Comparison of ENCODE assay signal across 20 cellular contexts in genomic region chr3:187242435-187242834, GRCh38. TPM values are rescaled to one million over a fixed set of nuclear protein-coding genes. Genes with fewer than 3 reads are reported as not detected.
"Had no signal": no experiment of that assay in that cellular context is flagged by ENCODE, and none has a peak within 500 bp of the region (broad histone marks: within the 10 kb centered on the region; RNA-seq: fewer than 3 reads in every experiment).

No MANE protein-coding gene starts in this region.

- H3K4me3 ChIP-seq: coronary artery, heart right ventricle, right lobe of liver, smooth muscle cell, testis had no signal

- H3K36me3 ChIP-seq: neutrophil had no signal

- H3K9ac ChIP-seq: parathyroid adenoma had no signal

- H3K9me3 ChIP-seq: heart right ventricle, neutrophil, right lobe of liver, testis had no signal

- H3K4me2 ChIP-seq: smooth muscle cell had no signal

- H3K4me1 ChIP-seq: parathyroid adenoma, right lobe of liver, testis had no signal

- DNase-seq: activated CD4-positive, alpha-beta memory T cell treated with anti-CD3 and anti-CD28 coated beads, Interleukin-2, amount 10 ng/mL, durations not matched to agents 7 days and 5 days; activated CD4-positive, alpha-beta T cell treated with anti-CD3 and anti-CD28 coated beads for 48 hours; activated CD4-positive, CD25-positive, alpha-beta regulatory T cell; activated CD8-positive, alpha-beta memory T cell treated with anti-CD3 and anti-CD28 coated beads, Interleukin-2, amount 10 ng/mL, durations not matched to agents 7 days and 5 days; amygdala; heart right ventricle; immature natural killer cell; naive thymus-derived CD8-positive, alpha-beta T cell; right lobe of liver; stimulated activated CD4-positive, alpha-beta T cell treated with anti-CD3 and anti-CD28 coated beads, Interleukin-4, amount 100 ng/mL, for 24 hours; T-helper 1 cell; T1000; testis had no signal

- H2AFZ ChIP-seq: parathyroid adenoma had no signal

- H3K27me3 ChIP-seq: heart right ventricle, neutrophil, right lobe of liver, testis had no signal

- ATAC-seq: activated CD8-positive, alpha-beta memory T cell treated with anti-CD3 and anti-CD28 coated beads, Interleukin-2, amount 10 ng/mL, durations not matched to agents 7 days and 5 days; heart right ventricle; naive thymus-derived CD8-positive, alpha-beta T cell; stimulated activated memory B cell treated with anti-CD40 and anti-IgM and Interleukin-4, amounts not matched to agents 10 μg/mL and 1 μg/mL and 100 μg/mL, for 72 hours had no signal

- H3K27ac ChIP-seq: coronary artery, heart right ventricle, neutrophil, parathyroid adenoma, right lobe of liver, testis had no signal

RNA-seq across cellular contexts. Expression of gene RTP1, which starts 45.1 kb away (rescaled TPM):
- total RNA-seq: activated CD4-positive, alpha-beta memory T cell treated with anti-CD3 and anti-CD28 coated beads, Interleukin-2, amount 10 ng/mL, durations not matched to agents 7 days and 5 days; activated CD8-positive, alpha-beta memory T cell treated with anti-CD3 and anti-CD28 coated beads, Interleukin-2, amount 10 ng/mL, durations not matched to agents 7 days and 5 days; lower leg skin; mesenteric fat pad; naive thymus-derived CD8-positive, alpha-beta T cell; right lobe of liver; smooth muscle cell had no signal
- polyA plus RNA-seq: heart right ventricle; immature natural killer cell; naive thymus-derived CD8-positive, alpha-beta T cell; smooth muscle cell had no signal

RNA-seq across cellular contexts. Expression of gene MASP1, which starts 49.1 kb away (rescaled TPM):
- total RNA-seq: activated CD4-positive, alpha-beta memory T cell treated with anti-CD3 and anti-CD28 coated beads, Interleukin-2, amount 10 ng/mL, durations not matched to agents 7 days and 5 days; activated CD8-positive, alpha-beta memory T cell treated with anti-CD3 and anti-CD28 coated beads, Interleukin-2, amount 10 ng/mL, durations not matched to agents 7 days and 5 days; naive thymus-derived CD8-positive, alpha-beta T cell had no signal
- polyA plus RNA-seq: immature natural killer cell; naive thymus-derived CD8-positive, alpha-beta T cell had no signal
